Comparison of ENCODE assay signal across 30 cellular contexts in the genomic region with DNA sequence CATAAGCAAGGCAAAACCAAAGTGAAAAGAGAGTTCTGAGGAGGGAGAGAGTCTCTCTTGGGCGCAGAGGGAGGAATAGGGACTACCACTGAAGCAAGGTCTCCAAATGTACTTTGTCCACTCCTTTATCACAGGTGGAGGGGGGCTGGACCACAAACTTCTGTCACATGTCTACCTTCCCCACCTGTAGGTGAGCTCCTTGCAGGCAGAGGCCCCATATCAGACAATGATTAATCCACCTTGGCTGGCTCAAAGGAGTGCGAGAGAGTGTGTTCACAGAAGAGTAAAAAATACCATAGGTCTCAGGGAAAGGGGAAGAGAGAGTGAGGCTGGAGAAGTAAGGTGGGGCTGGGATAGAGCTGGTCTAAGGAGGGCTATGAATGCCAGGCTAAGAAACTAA. TPM values are rescaled to one million over a fixed set of nuclear protein-coding genes. Genes with fewer than 3 reads are reported as not detected.
DNase-seq lines count a peak whose midpoint lies in the region; ATAC-seq and TF ChIP-seq lines count a peak whose summit lies in the region.
"Had no signal": no experiment of that assay in that cellular context is flagged by ENCODE, and none has a peak within 500 bp of the region (broad histone marks: within the 10 kb centered on the region; RNA-seq: fewer than 3 reads in every experiment).

No MANE protein-coding gene starts in this region.

- peaks cover 11% of the 10 kb centered on the region for H3K9me3 Mint-ChIP-seq in Caco-2 (ENCODE audit: unreplicated experiment)
- no peaks in the 10 kb centered on the region for H3K9me3 Mint-ChIP-seq in stimulated activated memory B cell treated with anti-CD40 and anti-IgM and Interleukin-4, amounts not matched to agents 10 μg/mL and 1 μg/mL and 100 μg/mL, for 72 hours

- H3K4me3 ChIP-seq in Caco-2 (ENCODE audit: low read depth, low read length) (no peak overlapping the region), ascending aorta (no peak overlapping the region), mucosa of descending colon (no peak overlapping the region), vagina (no peak overlapping the region)
- H3K4me3 ChIP-seq: stomach, thyroid gland had no signal

- peak; percentile 46 for ATAC-seq in mucosa of descending colon
- ATAC-seq in stimulated activated memory B cell treated with anti-CD40 and anti-IgM and Interleukin-4, amounts not matched to agents 10 μg/mL and 1 μg/mL and 100 μg/mL, for 72 hours: no peak
- no peak for ATAC-seq in HG03521 (IDR thresholded peaks at IDR 0.05; ENCODE audit: unreplicated experiment)
- ATAC-seq: activated CD4-positive, alpha-beta T cell treated with anti-CD3 and anti-CD28 coated beads for 36 hours; left ventricle myocardium superior; naive thymus-derived CD4-positive, alpha-beta T cell; Panc1 had no signal

- DNase-seq in Caco-2: peak; percentile 37 to 51
- DNase-seq in ascending aorta (ENCODE audit: low spot score in 2 of 2): no peak
- peak in 1 of 3 donors; percentile 14 for DNase-seq in mucosa of descending colon
- DNase-seq in C1 segment of cervical spinal cord (lab: John Stamatoyannopoulos, UW): no peak
- no peak for DNase-seq in NCI-H446 (lab: John Stamatoyannopoulos, UW)
- DNase-seq in vagina (ENCODE audit: extremely low spot score in 2 of 2): no peak
- DNase-seq: ACHN; activated CD4-positive, alpha-beta T cell treated with anti-CD3 and anti-CD28 coated beads for 36 hours; activated T-cell treated with anti-CD3 and anti-CD28 coated beads for 4 hours; Calu3; caudate nucleus; DMS79; erythroblast; GDM1; glutamatergic neuron; HCEC 1CT; left ventricle myocardium superior; naive thymus-derived CD4-positive, alpha-beta T cell; NCI-H1436 treated with DMSO at 0.1 percent for 48 hours; NCI-H345; retina; SHP77; stomach; thyroid gland had no signal

- H3K4me1 ChIP-seq in Caco-2 (peaks cover 11% of the 10 kb centered on the region), ascending aorta (peaks cover 0 to 45% of the 10 kb centered on the region in 2 donors), mucosa of descending colon (ENCODE audit: low read depth) (no peaks in the 10 kb centered on the region), vagina (peaks cover 38% of the 10 kb centered on the region)

- H3K27me3 Mint-ChIP-seq in Caco-2 (ENCODE audit: insufficient read depth, unreplicated experiment): peaks cover 3% of the 10 kb centered on the region
- H3K27me3 Mint-ChIP-seq in stimulated activated memory B cell treated with anti-CD40 and anti-IgM and Interleukin-4, amounts not matched to agents 10 μg/mL and 1 μg/mL and 100 μg/mL, for 72 hours: no peaks in the 10 kb centered on the region
- H3K27me3 Mint-ChIP-seq: activated naive CD8-positive, alpha-beta T cell had no signal

- H3K27me3 ChIP-seq in Caco-2 (replicated peaks; ENCODE audit: control insufficient read depth, insufficient read depth, low read length): no peaks in the 10 kb centered on the region
- no peaks in the 10 kb centered on the region for H3K27me3 ChIP-seq in ascending aorta
- no peaks in the 10 kb centered on the region for H3K27me3 ChIP-seq in vagina
- H3K27me3 ChIP-seq: stomach, thyroid gland had no signal

- CTCF ChIA-PET in Caco-2 (lab: Charles Lee): no interaction called here

- BruUV-seq in Caco-2 (replicated peaks; lab: Mats Ljungman, UMichigan): no TSS peak

- intact Hi-C loops in Caco-2 (cut with micrococcal nuclease; ENCODE audit: unreplicated experiment) (no loop called here), ascending aorta (cut with DNase I) (no loop called here), mucosa of descending colon (cut with DNase I, micrococcal nuclease) (no loop called here), vagina (cut with DNase I) (no loop called here)

- H3K36me3 ChIP-seq in Caco-2 (ENCODE audit: control insufficient read depth, insufficient read depth, low read length) (no peaks in the 10 kb centered on the region), ascending aorta (peaks cover 0 to 3% of the 10 kb centered on the region in 2 donors), mucosa of descending colon (ENCODE audit: low read depth) (no peaks in the 10 kb centered on the region), vagina (no peaks in the 10 kb centered on the region)
- H3K36me3 ChIP-seq: thyroid gland had no signal

- peaks cover 23% of the 10 kb centered on the region for H3K4me1 Mint-ChIP-seq in Caco-2 (ENCODE audit: low read depth, unreplicated experiment)
- peaks cover 86% of the 10 kb centered on the region for H3K4me1 Mint-ChIP-seq in stimulated activated memory B cell treated with anti-CD40 and anti-IgM and Interleukin-4, amounts not matched to agents 10 μg/mL and 1 μg/mL and 100 μg/mL, for 72 hours

- H3K27ac ChIP-seq in ascending aorta: peak overlapping the region; percentile 10 to 54
- no peak overlapping the region for H3K27ac ChIP-seq in vagina
- H3K27ac ChIP-seq: stomach, thyroid gland had no signal

- no peaks in the 10 kb centered on the region for H3K36me3 Mint-ChIP-seq in Caco-2 (ENCODE audit: insufficient read depth, unreplicated experiment)
- peaks cover 19% of the 10 kb centered on the region for H3K36me3 Mint-ChIP-seq in stimulated activated memory B cell treated with anti-CD40 and anti-IgM and Interleukin-4, amounts not matched to agents 10 μg/mL and 1 μg/mL and 100 μg/mL, for 72 hours

- POLR2A ChIA-PET in Caco-2 (lab: Charles Lee): no interaction called here

- peak overlapping the region; percentile 11 for H3K4me3 Mint-ChIP-seq in Caco-2 (ENCODE audit: unreplicated experiment)
- no peak overlapping the region for H3K4me3 Mint-ChIP-seq in stimulated activated memory B cell treated with anti-CD40 and anti-IgM and Interleukin-4, amounts not matched to agents 10 μg/mL and 1 μg/mL and 100 μg/mL, for 72 hours
- H3K4me3 Mint-ChIP-seq: activated CD4-positive, alpha-beta T cell treated with anti-CD3 and anti-CD28 coated beads for 36 hours; activated naive CD8-positive, alpha-beta T cell; dendritic cell treated with granulocyte-macrophage colony-stimulating factor and Interleukin-4, amounts not matched to agents 40 ng/mL and 50 ng/mL, for 4 days had no signal

- TF ChIP-seq CTCF in Caco-2 (IDR thresholded peaks at IDR 0.05; ENCODE audit: insufficient read depth in 1 of 2, low read depth in 1 of 2, low read length in 1 of 2, severe bottlenecking in 1 of 2, unreplicated experiment in 1 of 2) (no peak), ascending aorta (IDR thresholded peaks at IDR 0.05) (no peak), mucosa of descending colon (IDR thresholded peaks at IDR 0.05) (no peak), vagina (IDR thresholded peaks at IDR 0.05) (no peak)

- no peak for TF ChIP-seq POLR2A in vagina (IDR thresholded peaks at IDR 0.05)

- H3K27ac Mint-ChIP-seq in Caco-2 (ENCODE audit: unreplicated experiment): no peak overlapping the region
- peak overlapping the region; percentile 91 for H3K27ac Mint-ChIP-seq in stimulated activated memory B cell treated with anti-CD40 and anti-IgM and Interleukin-4, amounts not matched to agents 10 μg/mL and 1 μg/mL and 100 μg/mL, for 72 hours
- H3K27ac Mint-ChIP-seq: activated CD4-positive, alpha-beta T cell treated with anti-CD3 and anti-CD28 coated beads for 36 hours; activated naive CD8-positive, alpha-beta T cell; dendritic cell treated with granulocyte-macrophage colony-stimulating factor and Interleukin-4, amounts not matched to agents 40 ng/mL and 50 ng/mL, for 4 days had no signal

- H3K9me3 ChIP-seq in Caco-2 (no peaks in the 10 kb centered on the region), ascending aorta (no peaks in the 10 kb centered on the region), mucosa of descending colon (no peaks in the 10 kb centered on the region), vagina (no peaks in the 10 kb centered on the region)
- H3K9me3 ChIP-seq: stomach, thyroid gland had no signal

RNA-seq across cellular contexts. Expression of a gene that starts 4.5 kb away (rescaled TPM):
- total RNA-seq in Caco-2 (2022) (0.57 TPM in 1 of 2 replicates, not detected in the other), ascending aorta (3.4 TPM), mucosa of descending colon (1 to 10 TPM; 1.9 to 9.1 (median 2.1) TPM), vagina (8.6 TPM)
- total RNA-seq: fibroblast of villous mesenchyme had no signal

Comparison
In these comparisons a context has a peak if more than half of its experiments do, and no peak if none do; other contexts are left out.
1. DNase-seq: peak in Caco-2 (2 of 2); none in ascending aorta (0 of 2), C1 segment of cervical spinal cord (0 of 14), NCI-H446 (0 of 2) and vagina (0 of 2).